1 cellular context compared by ENCODE assay signal in the genomic region with DNA sequence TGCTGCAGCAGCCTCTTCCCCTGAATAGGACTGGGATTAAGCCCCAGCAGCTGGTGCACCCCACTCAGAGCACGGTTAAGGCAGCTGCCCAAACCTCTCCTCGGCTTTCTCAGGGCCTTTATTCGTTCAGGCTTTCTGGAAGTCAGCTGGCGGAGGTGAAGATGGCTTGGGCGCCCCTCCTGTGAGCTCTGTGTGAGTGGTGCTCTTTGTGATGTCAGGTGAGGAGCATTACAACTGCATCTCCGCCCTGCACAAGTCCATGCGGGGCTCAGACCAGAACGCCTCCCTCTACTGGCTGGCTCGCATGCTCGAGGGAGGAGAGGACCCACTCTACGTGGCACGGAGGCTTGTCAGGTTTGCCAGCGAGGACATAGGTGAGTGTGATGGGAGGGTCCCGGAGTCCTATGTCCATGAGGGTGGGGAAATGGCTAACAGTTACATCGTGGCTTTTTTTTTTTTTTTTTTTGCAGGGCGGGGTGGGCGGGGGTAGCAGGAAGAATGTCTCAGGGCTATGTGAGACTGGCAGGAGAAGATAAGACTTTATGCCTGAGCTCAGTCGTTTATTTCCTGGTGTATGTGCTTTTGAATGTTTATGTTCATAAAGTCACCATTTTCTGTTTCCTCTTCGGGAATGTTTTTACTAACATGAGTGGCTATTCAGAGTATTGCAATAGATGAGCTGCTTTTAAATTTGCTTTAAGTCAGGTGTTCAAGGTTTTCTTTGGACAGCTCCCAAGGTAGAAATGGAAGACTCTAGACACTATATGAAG.
TF ChIP-seq lines count a peak whose summit lies in the region.

No MANE protein-coding gene starts in this region.

TF ChIP-seq in K562, 482 proteins besides CTCF, POLR2A, EP300 and RAD21 (continued from another document and continues in another):
- TF ChIP-seq, protein P1, sequence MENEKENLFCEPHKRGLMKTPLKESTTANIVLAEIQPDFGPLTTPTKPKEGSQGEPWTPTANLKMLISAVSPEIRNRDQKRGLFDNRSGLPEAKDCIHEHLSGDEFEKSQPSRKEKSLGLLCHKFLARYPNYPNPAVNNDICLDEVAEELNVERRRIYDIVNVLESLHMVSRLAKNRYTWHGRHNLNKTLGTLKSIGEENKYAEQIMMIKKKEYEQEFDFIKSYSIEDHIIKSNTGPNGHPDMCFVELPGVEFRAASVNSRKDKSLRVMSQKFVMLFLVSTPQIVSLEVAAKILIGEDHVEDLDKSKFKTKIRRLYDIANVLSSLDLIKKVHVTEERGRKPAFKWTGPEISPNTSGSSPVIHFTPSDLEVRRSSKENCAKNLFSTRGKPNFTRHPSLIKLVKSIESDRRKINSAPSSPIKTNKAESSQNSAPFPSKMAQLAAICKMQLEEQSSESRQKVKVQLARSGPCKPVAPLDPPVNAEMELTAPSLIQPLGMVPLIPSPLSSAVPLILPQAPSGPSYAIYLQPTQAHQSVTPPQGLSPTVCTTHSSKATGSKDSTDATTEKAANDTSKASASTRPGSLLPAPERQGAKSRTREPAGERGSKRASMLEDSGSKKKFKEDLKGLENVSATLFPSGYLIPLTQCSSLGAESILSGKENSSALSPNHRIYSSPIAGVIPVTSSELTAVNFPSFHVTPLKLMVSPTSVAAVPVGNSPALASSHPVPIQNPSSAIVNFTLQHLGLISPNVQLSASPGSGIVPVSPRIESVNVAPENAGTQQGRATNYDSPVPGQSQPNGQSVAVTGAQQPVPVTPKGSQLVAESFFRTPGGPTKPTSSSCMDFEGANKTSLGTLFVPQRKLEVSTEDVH (IDR thresholded peaks at IDR 0.05; ENCODE audit: low read depth, partially characterized antibody), result no peak
- TF ChIP-seq SMARCE1 (IDR thresholded peaks at IDR 0.05) (peak; percentile 26; the same call in 1 of the 2 replicates), PHF21A (IDR thresholded peaks at IDR 0.05; ENCODE audit: borderline replicate concordance, low read depth) (no peak), U2AF1 (optimal IDR thresholded peaks at IDR 0.05; ENCODE audit: low read depth, low read length) (no peak), ZNF282 (CRISPR knock-in tag; IDR thresholded peaks at IDR 0.05) (no peak), TGIF2 (CRISPR knock-in tag; IDR thresholded peaks at IDR 0.05) (no peak), CBX2 (IDR thresholded peaks at IDR 0.05; ENCODE audit: insufficient read depth, low read length, poor library complexity, severe bottlenecking) (no peak), PHF8 (IDR thresholded peaks at IDR 0.05; ENCODE audit: borderline replicate concordance, low read length) (no peak), CREM (IDR thresholded peaks at IDR 0.05; ENCODE audit: low read depth) (peak; percentile 23; the same call in 1 of the 2 replicates), NR3C1 (CRISPR knock-in tag; IDR thresholded peaks at IDR 0.05) (no peak), POU5F1 (IDR thresholded peaks at IDR 0.05; ENCODE audit: borderline replicate concordance, low read depth, low read length, partially characterized antibody) (no peak), HDAC2 (IDR thresholded peaks at IDR 0.05) (no peak), NUFIP1 (IDR thresholded peaks at IDR 0.05; ENCODE audit: partially characterized antibody) (no peak), RAD51 (IDR thresholded peaks at IDR 0.05; ENCODE audit: borderline replicate concordance, low read depth) (no peak), CTBP1 (IDR thresholded peaks at IDR 0.05; ENCODE audit: borderline replicate concordance) (peak; percentile 87), C11orf30 (IDR thresholded peaks at IDR 0.05; ENCODE audit: low read depth) (no peak), CXXC5 (CRISPR knock-in tag; IDR thresholded peaks at IDR 0.05) (peak; percentile 38; the same call in 1 of the 2 replicates), RBM22 (IDR thresholded peaks at IDR 0.05; ENCODE audit: low read depth, low read length, poor library complexity, severe bottlenecking) (no peak), MTF1 (CRISPR knock-in tag; IDR thresholded peaks at IDR 0.05; ENCODE audit: borderline replicate concordance) (no peak), MTA2 (IDR thresholded peaks at IDR 0.05; ENCODE audit: low read depth) (no peak), OTX1 (CRISPR knock-in tag; IDR thresholded peaks at IDR 0.05) (no peak), LEF1 (IDR thresholded peaks at IDR 0.05) (no peak), CHD1 (IDR thresholded peaks at IDR 0.05; ENCODE audit: low read length) (no peak), BHLHE40 (IDR thresholded peaks at IDR 0.05; ENCODE audit: low read length) (0 out of 2 replicates have a peak, but pooled peaks have one; percentile 38), ETV5 (CRISPR knock-in tag; IDR thresholded peaks at IDR 0.05; ENCODE audit: low read depth) (no peak), GTF2E2 (tag; IDR thresholded peaks at IDR 0.05) (no peak), BACH1 (tag; IDR thresholded peaks at IDR 0.05) (no peak), ZFP36 (IDR thresholded peaks at IDR 0.05; ENCODE audit: low read depth, low read length, partially characterized antibody) (no peak), ZNF444 (CRISPR knock-in tag; IDR thresholded peaks at IDR 0.05) (no peak), ZBTB7A (IDR thresholded peaks at IDR 0.05; ENCODE audit: borderline replicate concordance, control insufficient read depth, low read depth, low read length) (0 out of 2 replicates have a peak, but pooled peaks have one; percentile 38), MECOM (CRISPR knock-in tag; IDR thresholded peaks at IDR 0.05) (no peak), ZNF274 (IDR thresholded peaks at IDR 0.05; ENCODE audit: borderline replicate concordance, low read depth, low read length) (no peak), ELF1 (tag; IDR thresholded peaks at IDR 0.05) (no peak), PHB (CRISPR knock-in tag; IDR thresholded peaks at IDR 0.05) (no peak), ZNF589 (CRISPR knock-in tag; IDR thresholded peaks at IDR 0.05; ENCODE audit: low read depth) (peak; percentile 58; the same call in 1 of the 2 replicates), DACH1 (IDR thresholded peaks at IDR 0.05; ENCODE audit: partially characterized antibody) (no peak)
- TF ChIP-seq, protein P2, sequence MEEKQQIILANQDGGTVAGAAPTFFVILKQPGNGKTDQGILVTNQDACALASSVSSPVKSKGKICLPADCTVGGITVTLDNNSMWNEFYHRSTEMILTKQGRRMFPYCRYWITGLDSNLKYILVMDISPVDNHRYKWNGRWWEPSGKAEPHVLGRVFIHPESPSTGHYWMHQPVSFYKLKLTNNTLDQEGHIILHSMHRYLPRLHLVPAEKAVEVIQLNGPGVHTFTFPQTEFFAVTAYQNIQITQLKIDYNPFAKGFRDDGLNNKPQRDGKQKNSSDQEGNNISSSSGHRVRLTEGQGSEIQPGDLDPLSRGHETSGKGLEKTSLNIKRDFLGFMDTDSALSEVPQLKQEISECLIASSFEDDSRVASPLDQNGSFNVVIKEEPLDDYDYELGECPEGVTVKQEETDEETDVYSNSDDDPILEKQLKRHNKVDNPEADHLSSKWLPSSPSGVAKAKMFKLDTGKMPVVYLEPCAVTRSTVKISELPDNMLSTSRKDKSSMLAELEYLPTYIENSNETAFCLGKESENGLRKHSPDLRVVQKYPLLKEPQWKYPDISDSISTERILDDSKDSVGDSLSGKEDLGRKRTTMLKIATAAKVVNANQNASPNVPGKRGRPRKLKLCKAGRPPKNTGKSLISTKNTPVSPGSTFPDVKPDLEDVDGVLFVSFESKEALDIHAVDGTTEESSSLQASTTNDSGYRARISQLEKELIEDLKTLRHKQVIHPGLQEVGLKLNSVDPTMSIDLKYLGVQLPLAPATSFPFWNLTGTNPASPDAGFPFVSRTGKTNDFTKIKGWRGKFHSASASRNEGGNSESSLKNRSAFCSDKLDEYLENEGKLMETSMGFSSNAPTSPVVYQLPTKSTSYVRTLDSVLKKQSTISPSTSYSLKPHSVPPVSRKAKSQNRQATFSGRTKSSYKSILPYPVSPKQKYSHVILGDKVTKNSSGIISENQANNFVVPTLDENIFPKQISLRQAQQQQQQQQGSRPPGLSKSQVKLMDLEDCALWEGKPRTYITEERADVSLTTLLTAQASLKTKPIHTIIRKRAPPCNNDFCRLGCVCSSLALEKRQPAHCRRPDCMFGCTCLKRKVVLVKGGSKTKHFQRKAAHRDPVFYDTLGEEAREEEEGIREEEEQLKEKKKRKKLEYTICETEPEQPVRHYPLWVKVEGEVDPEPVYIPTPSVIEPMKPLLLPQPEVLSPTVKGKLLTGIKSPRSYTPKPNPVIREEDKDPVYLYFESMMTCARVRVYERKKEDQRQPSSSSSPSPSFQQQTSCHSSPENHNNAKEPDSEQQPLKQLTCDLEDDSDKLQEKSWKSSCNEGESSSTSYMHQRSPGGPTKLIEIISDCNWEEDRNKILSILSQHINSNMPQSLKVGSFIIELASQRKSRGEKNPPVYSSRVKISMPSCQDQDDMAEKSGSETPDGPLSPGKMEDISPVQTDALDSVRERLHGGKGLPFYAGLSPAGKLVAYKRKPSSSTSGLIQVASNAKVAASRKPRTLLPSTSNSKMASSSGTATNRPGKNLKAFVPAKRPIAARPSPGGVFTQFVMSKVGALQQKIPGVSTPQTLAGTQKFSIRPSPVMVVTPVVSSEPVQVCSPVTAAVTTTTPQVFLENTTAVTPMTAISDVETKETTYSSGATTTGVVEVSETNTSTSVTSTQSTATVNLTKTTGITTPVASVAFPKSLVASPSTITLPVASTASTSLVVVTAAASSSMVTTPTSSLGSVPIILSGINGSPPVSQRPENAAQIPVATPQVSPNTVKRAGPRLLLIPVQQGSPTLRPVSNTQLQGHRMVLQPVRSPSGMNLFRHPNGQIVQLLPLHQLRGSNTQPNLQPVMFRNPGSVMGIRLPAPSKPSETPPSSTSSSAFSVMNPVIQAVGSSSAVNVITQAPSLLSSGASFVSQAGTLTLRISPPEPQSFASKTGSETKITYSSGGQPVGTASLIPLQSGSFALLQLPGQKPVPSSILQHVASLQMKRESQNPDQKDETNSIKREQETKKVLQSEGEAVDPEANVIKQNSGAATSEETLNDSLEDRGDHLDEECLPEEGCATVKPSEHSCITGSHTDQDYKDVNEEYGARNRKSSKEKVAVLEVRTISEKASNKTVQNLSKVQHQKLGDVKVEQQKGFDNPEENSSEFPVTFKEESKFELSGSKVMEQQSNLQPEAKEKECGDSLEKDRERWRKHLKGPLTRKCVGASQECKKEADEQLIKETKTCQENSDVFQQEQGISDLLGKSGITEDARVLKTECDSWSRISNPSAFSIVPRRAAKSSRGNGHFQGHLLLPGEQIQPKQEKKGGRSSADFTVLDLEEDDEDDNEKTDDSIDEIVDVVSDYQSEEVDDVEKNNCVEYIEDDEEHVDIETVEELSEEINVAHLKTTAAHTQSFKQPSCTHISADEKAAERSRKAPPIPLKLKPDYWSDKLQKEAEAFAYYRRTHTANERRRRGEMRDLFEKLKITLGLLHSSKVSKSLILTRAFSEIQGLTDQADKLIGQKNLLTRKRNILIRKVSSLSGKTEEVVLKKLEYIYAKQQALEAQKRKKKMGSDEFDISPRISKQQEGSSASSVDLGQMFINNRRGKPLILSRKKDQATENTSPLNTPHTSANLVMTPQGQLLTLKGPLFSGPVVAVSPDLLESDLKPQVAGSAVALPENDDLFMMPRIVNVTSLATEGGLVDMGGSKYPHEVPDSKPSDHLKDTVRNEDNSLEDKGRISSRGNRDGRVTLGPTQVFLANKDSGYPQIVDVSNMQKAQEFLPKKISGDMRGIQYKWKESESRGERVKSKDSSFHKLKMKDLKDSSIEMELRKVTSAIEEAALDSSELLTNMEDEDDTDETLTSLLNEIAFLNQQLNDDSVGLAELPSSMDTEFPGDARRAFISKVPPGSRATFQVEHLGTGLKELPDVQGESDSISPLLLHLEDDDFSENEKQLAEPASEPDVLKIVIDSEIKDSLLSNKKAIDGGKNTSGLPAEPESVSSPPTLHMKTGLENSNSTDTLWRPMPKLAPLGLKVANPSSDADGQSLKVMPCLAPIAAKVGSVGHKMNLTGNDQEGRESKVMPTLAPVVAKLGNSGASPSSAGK (IDR thresholded peaks at IDR 0.05), result no peak
- TF ChIP-seq, protein P3, sequence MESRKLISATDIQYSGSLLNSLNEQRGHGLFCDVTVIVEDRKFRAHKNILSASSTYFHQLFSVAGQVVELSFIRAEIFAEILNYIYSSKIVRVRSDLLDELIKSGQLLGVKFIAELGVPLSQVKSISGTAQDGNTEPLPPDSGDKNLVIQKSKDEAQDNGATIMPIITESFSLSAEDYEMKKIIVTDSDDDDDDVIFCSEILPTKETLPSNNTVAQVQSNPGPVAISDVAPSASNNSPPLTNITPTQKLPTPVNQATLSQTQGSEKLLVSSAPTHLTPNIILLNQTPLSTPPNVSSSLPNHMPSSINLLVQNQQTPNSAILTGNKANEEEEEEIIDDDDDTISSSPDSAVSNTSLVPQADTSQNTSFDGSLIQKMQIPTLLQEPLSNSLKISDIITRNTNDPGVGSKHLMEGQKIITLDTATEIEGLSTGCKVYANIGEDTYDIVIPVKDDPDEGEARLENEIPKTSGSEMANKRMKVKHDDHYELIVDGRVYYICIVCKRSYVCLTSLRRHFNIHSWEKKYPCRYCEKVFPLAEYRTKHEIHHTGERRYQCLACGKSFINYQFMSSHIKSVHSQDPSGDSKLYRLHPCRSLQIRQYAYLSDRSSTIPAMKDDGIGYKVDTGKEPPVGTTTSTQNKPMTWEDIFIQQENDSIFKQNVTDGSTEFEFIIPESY (CRISPR knock-in tag; IDR thresholded peaks at IDR 0.05), result no peak
- TF ChIP-seq, protein P4, sequence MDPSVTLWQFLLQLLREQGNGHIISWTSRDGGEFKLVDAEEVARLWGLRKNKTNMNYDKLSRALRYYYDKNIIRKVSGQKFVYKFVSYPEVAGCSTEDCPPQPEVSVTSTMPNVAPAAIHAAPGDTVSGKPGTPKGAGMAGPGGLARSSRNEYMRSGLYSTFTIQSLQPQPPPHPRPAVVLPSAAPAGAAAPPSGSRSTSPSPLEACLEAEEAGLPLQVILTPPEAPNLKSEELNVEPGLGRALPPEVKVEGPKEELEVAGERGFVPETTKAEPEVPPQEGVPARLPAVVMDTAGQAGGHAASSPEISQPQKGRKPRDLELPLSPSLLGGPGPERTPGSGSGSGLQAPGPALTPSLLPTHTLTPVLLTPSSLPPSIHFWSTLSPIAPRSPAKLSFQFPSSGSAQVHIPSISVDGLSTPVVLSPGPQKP (CRISPR knock-in tag; IDR thresholded peaks at IDR 0.05), result no peak
- TF ChIP-seq, protein P5, sequence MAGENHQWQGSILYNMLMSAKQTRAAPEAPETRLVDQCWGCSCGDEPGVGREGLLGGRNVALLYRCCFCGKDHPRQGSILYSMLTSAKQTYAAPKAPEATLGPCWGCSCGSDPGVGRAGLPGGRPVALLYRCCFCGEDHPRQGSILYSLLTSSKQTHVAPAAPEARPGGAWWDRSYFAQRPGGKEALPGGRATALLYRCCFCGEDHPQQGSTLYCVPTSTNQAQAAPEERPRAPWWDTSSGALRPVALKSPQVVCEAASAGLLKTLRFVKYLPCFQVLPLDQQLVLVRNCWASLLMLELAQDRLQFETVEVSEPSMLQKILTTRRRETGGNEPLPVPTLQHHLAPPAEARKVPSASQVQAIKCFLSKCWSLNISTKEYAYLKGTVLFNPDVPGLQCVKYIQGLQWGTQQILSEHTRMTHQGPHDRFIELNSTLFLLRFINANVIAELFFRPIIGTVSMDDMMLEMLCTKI (IDR thresholded peaks at IDR 0.05; ENCODE audit: partially characterized antibody), result no peak
- TF ChIP-seq, protein P6, sequence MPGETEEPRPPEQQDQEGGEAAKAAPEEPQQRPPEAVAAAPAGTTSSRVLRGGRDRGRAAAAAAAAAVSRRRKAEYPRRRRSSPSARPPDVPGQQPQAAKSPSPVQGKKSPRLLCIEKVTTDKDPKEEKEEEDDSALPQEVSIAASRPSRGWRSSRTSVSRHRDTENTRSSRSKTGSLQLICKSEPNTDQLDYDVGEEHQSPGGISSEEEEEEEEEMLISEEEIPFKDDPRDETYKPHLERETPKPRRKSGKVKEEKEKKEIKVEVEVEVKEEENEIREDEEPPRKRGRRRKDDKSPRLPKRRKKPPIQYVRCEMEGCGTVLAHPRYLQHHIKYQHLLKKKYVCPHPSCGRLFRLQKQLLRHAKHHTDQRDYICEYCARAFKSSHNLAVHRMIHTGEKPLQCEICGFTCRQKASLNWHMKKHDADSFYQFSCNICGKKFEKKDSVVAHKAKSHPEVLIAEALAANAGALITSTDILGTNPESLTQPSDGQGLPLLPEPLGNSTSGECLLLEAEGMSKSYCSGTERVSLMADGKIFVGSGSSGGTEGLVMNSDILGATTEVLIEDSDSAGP (CRISPR knock-in tag; IDR thresholded peaks at IDR 0.05), result no peak
